ENCODE assay signal across 15 cellular contexts in genomic region chr21:46486481-46487000, GRCh38.
"Had no signal": no experiment of that assay in that cellular context is flagged by ENCODE, and none has a peak within 500 bp of the region (broad histone marks: within the 10 kb centered on the region; RNA-seq: fewer than 3 reads in every experiment).

No MANE protein-coding gene starts in this region.

- ATAC-seq: right cardiac atrium; stimulated activated naive CD8-positive, alpha-beta T cell treated with anti-CD3 and anti-CD28 coated beads, Interleukin-15, Interleukin-2, amounts not matched to agents 100 U/mL and 50 U/mL, for 24 hours had no signal

- DNase-seq: activated B cell treated with CpG ODN at 0.5 μM for 24 hours; activated CD4-positive, alpha-beta T cell treated with anti-CD3 and anti-CD28 coated beads for 48 hours; activated gamma-delta T cell treated with Interleukin-2 at 50 U/mL for 16 hours; brain microvascular endothelial cell; effector CD8-positive, alpha-beta T cell; esophagus squamous epithelium; mesendoderm; nephron progenitor cell; occipital lobe; right cardiac atrium; stimulated activated CD4-positive, alpha-beta T cell treated with anti-CD3 and anti-CD28 coated beads, Interleukin-15, amount 100 ng/mL, for 24 hours; stimulated activated CD4-positive, alpha-beta T cell treated with anti-CD3 and anti-CD28 coated beads, Interleukin-4, amount 100 ng/mL, for 24 hours; stimulated activated naive CD8-positive, alpha-beta T cell treated with anti-CD3 and anti-CD28 coated beads, Interleukin-15, Interleukin-2, amounts not matched to agents 100 U/mL and 50 U/mL, for 24 hours; T-helper 1 cell; transverse colon had no signal
